ENCODE assay signal across 9 cellular contexts in the genomic region with DNA sequence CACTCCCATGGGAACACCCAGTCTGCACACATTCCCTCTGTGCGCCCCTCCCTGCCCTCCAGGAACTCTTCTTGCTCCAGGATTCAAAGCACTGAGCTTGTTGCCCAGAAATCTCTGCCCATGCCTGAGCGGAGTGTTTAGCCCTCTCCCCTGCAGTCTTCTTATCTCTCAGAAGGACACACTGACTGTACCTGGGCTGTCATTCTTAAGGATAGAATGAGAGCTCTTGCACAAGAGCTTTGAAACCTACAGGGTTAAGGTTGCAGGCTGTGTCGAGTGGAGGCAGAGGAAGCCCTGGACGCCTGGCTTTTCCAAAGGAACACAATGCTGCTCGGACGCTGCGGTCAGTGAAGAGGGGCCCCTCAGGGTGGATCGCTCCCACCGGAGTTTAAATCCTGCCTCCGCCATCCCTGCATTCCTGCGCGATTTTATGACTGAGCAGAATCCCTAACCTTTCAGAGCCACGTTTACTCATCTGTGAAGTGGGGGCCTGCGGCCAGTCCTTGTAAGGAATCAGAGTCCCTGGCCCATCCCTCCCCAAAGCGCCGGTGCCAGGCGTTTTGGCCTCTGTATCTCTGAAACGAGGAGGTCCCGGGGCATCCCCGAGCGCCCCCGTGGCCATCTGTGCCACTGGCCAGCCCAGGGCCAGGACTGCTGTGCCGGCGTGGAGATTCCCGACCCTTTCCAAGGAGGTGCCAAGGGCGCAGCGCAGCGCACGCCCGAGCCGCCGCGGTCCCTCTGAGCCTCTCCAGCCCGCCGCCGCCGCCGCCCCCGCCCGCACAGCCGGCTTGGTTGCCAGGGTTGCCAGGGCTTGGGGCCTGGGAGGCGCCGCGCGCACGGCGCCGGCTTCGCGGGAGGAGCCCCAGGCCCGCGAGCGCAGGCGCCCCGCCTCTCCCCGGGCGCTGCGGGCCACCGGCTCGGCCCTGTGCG. TPM values are rescaled to one million over a fixed set of nuclear protein-coding genes. Genes with fewer than 3 reads are reported as not detected.
DNase-seq lines count a peak whose midpoint lies in the region; ATAC-seq and TF ChIP-seq lines count a peak whose summit lies in the region.
"Had no signal": no experiment of that assay in that cellular context is flagged by ENCODE, and none has a peak within 500 bp of the region (broad histone marks: within the 10 kb centered on the region; RNA-seq: fewer than 3 reads in every experiment).

No MANE protein-coding gene starts in this region.

- H3K36me3 Mint-ChIP-seq in WTC11 (no peaks in the 10 kb centered on the region), immature natural killer cell (no peaks in the 10 kb centered on the region)

- H3K27ac Mint-ChIP-seq in WTC11 (no peak overlapping the region), immature natural killer cell (no peak overlapping the region)

- H3K27me3 Mint-ChIP-seq in WTC11 (ENCODE audit: low read depth) (peaks cover 34% of the 10 kb centered on the region), immature natural killer cell (ENCODE audit: low read depth in 3 of 3) (peaks cover 0 to 6% (median 2%) of the 10 kb centered on the region in 3 donors)

- H3K27ac ChIP-seq in right atrium auricular region (no peak overlapping the region), gastrocnemius medialis (no peak overlapping the region)
- H3K27ac ChIP-seq: epithelial cell of prostate had no signal

- DNase-seq in GM03348 (ENCODE audit: low spot score) (peak; percentile 80), WTC11 (ENCODE audit: low spot score) (peak; percentile 60), right atrium auricular region (ENCODE audit: low spot score) (peak; percentile 53), gastrocnemius medialis (no peak), DMS114 treated with DMSO at 0.1 percent for 48 hours (lab: John Stamatoyannopoulos, UW; ENCODE audit: unreplicated experiment) (no peak), immature natural killer cell (no peak)
- no peak for DNase-seq in effector CD4-positive, alpha-beta T cell

- peak; percentile 71 for ATAC-seq in WTC11
- peak; percentile 42 to 49 for ATAC-seq in gastrocnemius medialis
- no peak for ATAC-seq in HG03460 (IDR thresholded peaks at IDR 0.05; ENCODE audit: unreplicated experiment)

- TF ChIP-seq POLR2A in gastrocnemius medialis (IDR thresholded peaks at IDR 0.05), result no peak

- H3K36me3 ChIP-seq in right atrium auricular region (no peaks in the 10 kb centered on the region), gastrocnemius medialis (no peaks in the 10 kb centered on the region)

- H3K9me3 Mint-ChIP-seq in WTC11 (no peaks in the 10 kb centered on the region), immature natural killer cell (no peaks in the 10 kb centered on the region)

- POLR2A ChIA-PET in WTC11 (lab: Charles Lee), result no interaction called here

- H3K4me3 Mint-ChIP-seq in WTC11 (peak overlapping the region; percentile 62), immature natural killer cell (no peak overlapping the region)

- H3K9me3 ChIP-seq in right atrium auricular region, result no peaks in the 10 kb centered on the region
- H3K9me3 ChIP-seq in gastrocnemius medialis, result no peaks in the 10 kb centered on the region

- H3K4me1 ChIP-seq in right atrium auricular region (peaks cover 0 to 11% of the 10 kb centered on the region in 2 donors), gastrocnemius medialis (peaks cover 5 to 14% of the 10 kb centered on the region in 2 donors)

- intact Hi-C loops in gastrocnemius medialis (cut with DNase I; ENCODE audit: low total_unique reads), result no loop called here

- H3K27me3 ChIP-seq in right atrium auricular region, result no peaks in the 10 kb centered on the region
- no peaks in the 10 kb centered on the region for H3K27me3 ChIP-seq in gastrocnemius medialis

- H3K4me1 Mint-ChIP-seq in WTC11 (no peaks in the 10 kb centered on the region), immature natural killer cell (peaks cover 0 to 1% of the 10 kb centered on the region in 2 donors)

- no peak for TF ChIP-seq CTCF in WTC11 (IDR thresholded peaks at IDR 0.05)
- TF ChIP-seq CTCF in right atrium auricular region (IDR thresholded peaks at IDR 0.05), result no peak
- no peak for TF ChIP-seq CTCF in gastrocnemius medialis (IDR thresholded peaks at IDR 0.05 in 4 of 5, conservative IDR thresholded peaks at IDR 0.05 in 1 of 5)

- in situ Hi-C loops in gastrocnemius medialis (cut with MboI; ENCODE audit: low sequenced_read_pairs in 4 of 4), result no loop called here

- peak overlapping the region; percentile 19 to 43 for H3K4me3 ChIP-seq in right atrium auricular region
- H3K4me3 ChIP-seq in gastrocnemius medialis, result peak overlapping the region; percentile 50 to 61 (median 54)

- CTCF ChIA-PET in WTC11 (lab: Charles Lee), result no interaction called here

TF ChIP-seq in WTC11, 78 proteins besides CTCF, POLR2A, EP300 and RAD21:
- TF ChIP-seq USF1 (CRISPR knock-in tag; IDR thresholded peaks at IDR 0.05), result no peak
- TF ChIP-seq ZNF425 (CRISPR knock-in tag; conservative IDR thresholded peaks at IDR 0.05), result no peak
- 0 out of 2 replicates have a peak, but pooled peaks have one; percentile 8 for TF ChIP-seq FOXP1 (CRISPR knock-in tag; IDR thresholded peaks at IDR 0.05; ENCODE audit: borderline replicate concordance)
- no peak for TF ChIP-seq ZSCAN18 (CRISPR knock-in tag; IDR thresholded peaks at IDR 0.05)
- no peak for TF ChIP-seq HMGA2 (CRISPR knock-in tag; IDR thresholded peaks at IDR 0.05)
- TF ChIP-seq HMGXB4 (CRISPR knock-in tag; IDR thresholded peaks at IDR 0.05), result 0 out of 2 replicates have a peak, but pooled peaks have one; percentile 21
- no peak for TF ChIP-seq SP1 (CRISPR knock-in tag; conservative IDR thresholded peaks at IDR 0.05)
- no peak for TF ChIP-seq TEAD1 (CRISPR knock-in tag; IDR thresholded peaks at IDR 0.05)

RNA-seq across cellular contexts. Expression of gene FAM168B, which starts 58.9 kb away (rescaled TPM):
- total RNA-seq in WTC11 (2021) (63.9 to 74.9 TPM (median 68.7 TPM) in 3 replicates), right atrium auricular region (100 to 1,000 TPM in 1 of 2 donors, 10 to 100 TPM in 1; 97.8 to 124 TPM), gastrocnemius medialis (100 to 1,000 TPM; 147 to 172 (median 157) TPM)
- polyA plus RNA-seq in immature natural killer cell, result 10 to 100 TPM; 20.3 to 47.0 (median 23.6) TPM

Comparison
In these comparisons a context has a peak if more than half of its experiments do, and no peak if none do; other contexts are left out.
1. DNase-seq: peak in GM03348 (single experiment), WTC11 (single experiment) and right atrium auricular region (single experiment); none in gastrocnemius medialis (0 of 2), DMS114 treated with DMSO at 0.1 percent for 48 hours (single experiment), effector CD4-positive, alpha-beta T cell (single experiment) and immature natural killer cell (0 of 3).